Comparison of ENCODE assay signal across 8 cellular contexts in genomic region chr2:111702119-111702808, GRCh38.
DNase-seq lines count a peak whose midpoint lies in the region; ATAC-seq and TF ChIP-seq lines count a peak whose summit lies in the region.

No MANE protein-coding gene starts in this region.

- H3K36me3 ChIP-seq in ectodermal cell (ENCODE audit: control insufficient read depth, insufficient read depth, low read length) (no peaks in the 10 kb centered on the region), testis (ENCODE audit: low read depth, missing control alignments) (no peaks in the 10 kb centered on the region)

- intact Hi-C loops in activated CD4-positive, alpha-beta T cell treated with anti-CD3 and anti-CD28 coated beads for 36 hours (cut with DNase I, micrococcal nuclease) = loop anchor here (5.0 to 10.0 kb wide), 4 partner anchors 80 to 887 kb away; no protein-coding TSS in a partner anchor
- intact Hi-C loops in testis (cut with DNase I; ENCODE audit: low total_unique reads) = no loop called here

- ATAC-seq in activated CD4-positive, alpha-beta T cell treated with anti-CD3 and anti-CD28 coated beads for 36 hours = no peak

- H3K27ac ChIP-seq in ectodermal cell (ENCODE audit: insufficient read depth, low read depth, low read length, poor library complexity, severe bottlenecking) (peak overlapping the region; percentile 9), testis (no peak overlapping the region)

- H3K9me3 Mint-ChIP-seq in activated CD4-positive, alpha-beta T cell treated with anti-CD3 and anti-CD28 coated beads for 36 hours (ENCODE audit: low read depth) = no peaks in the 10 kb centered on the region

- peak; percentile 46 to 53 for DNase-seq in activated CD4-positive, alpha-beta T cell treated with anti-CD3 and anti-CD28 coated beads for 24 hours (ENCODE audit: low read depth in 2 of 2)
- DNase-seq in activated CD4-positive, alpha-beta T cell treated with anti-CD3 and anti-CD28 coated beads for 1 hour = no peak
- DNase-seq in NCI-H2029 treated with DMSO at 0.1 percent for 48 hours (lab: John Stamatoyannopoulos, UW) = peak; percentile 9
- peak; percentile 70 for DNase-seq in activated CD4-positive, alpha-beta T cell treated with anti-CD3 and anti-CD28 coated beads for 36 hours
- DNase-seq in medulla oblongata (ENCODE audit: extremely low spot score) = peak; percentile 48
- DNase-seq in testis = peak; percentile 26
- DNase-seq in DMS79 treated with DMSO at 0.1 percent for 48 hours (lab: John Stamatoyannopoulos, UW) = no peak

- WGBS in ectodermal cell, 2 experiments = 71% methylated on average over 14 of the region's 14 CpGs
- WGBS in testis, 2 donors = 28 to 45% methylated on average over 14 of the region's 14 CpGs

- H3K27me3 ChIP-seq in ectodermal cell (ENCODE audit: control insufficient read depth, insufficient read depth, low read length, poor library complexity, severe bottlenecking) (no peaks in the 10 kb centered on the region), testis (no peaks in the 10 kb centered on the region)

- H3K27ac Mint-ChIP-seq in activated CD4-positive, alpha-beta T cell treated with anti-CD3 and anti-CD28 coated beads for 36 hours = no peak overlapping the region

- CTCF ChIA-PET in activated CD4-positive, alpha-beta T cell treated with anti-CD3 and anti-CD28 coated beads for 36 hours (lab: Charles Lee) = interaction anchor here (0.9 to 1.1 kb wide), 2 partner anchors 15 to 18 kb away, joined by 3 read pairs; no protein-coding TSS in a partner anchor

- POLR2A ChIA-PET in activated CD4-positive, alpha-beta T cell treated with anti-CD3 and anti-CD28 coated beads for 36 hours (lab: Charles Lee) = no interaction called here

- H3K4me3 Mint-ChIP-seq in activated CD4-positive, alpha-beta T cell treated with anti-CD3 and anti-CD28 coated beads for 36 hours = no peak overlapping the region

- TF ChIP-seq POLR2A in testis (IDR thresholded peaks at IDR 0.05) = no peak

- peak; percentile 34 to 57 (median 47) for TF ChIP-seq CTCF in testis (IDR thresholded peaks at IDR 0.05)

- H3K36me3 Mint-ChIP-seq in activated CD4-positive, alpha-beta T cell treated with anti-CD3 and anti-CD28 coated beads for 36 hours (ENCODE audit: low read depth) = no peaks in the 10 kb centered on the region

- H3K9me3 ChIP-seq in ectodermal cell (ENCODE audit: control insufficient read depth, low read length) (no peaks in the 10 kb centered on the region), testis (no peaks in the 10 kb centered on the region)

- peaks cover 19% of the 10 kb centered on the region for H3K27me3 Mint-ChIP-seq in activated CD4-positive, alpha-beta T cell treated with anti-CD3 and anti-CD28 coated beads for 36 hours

- H3K4me1 ChIP-seq in ectodermal cell (ENCODE audit: control insufficient read depth, insufficient read depth, low read length) (peaks cover 30% of the 10 kb centered on the region), testis (peaks cover 4% of the 10 kb centered on the region)

- H3K4me1 Mint-ChIP-seq in activated CD4-positive, alpha-beta T cell treated with anti-CD3 and anti-CD28 coated beads for 36 hours = peaks cover 51% of the 10 kb centered on the region

- no peak overlapping the region for H3K4me3 ChIP-seq in ectodermal cell (ENCODE audit: insufficient read depth, low read depth, low read length)
- H3K4me3 ChIP-seq in testis = no peak overlapping the region

Comparison
In these comparisons a context has a peak if more than half of its experiments do, and no peak if none do; other contexts are left out.
1. DNase-seq: peak in activated CD4-positive, alpha-beta T cell treated with anti-CD3 and anti-CD28 coated beads for 24 hours (2 of 2), NCI-H2029 treated with DMSO at 0.1 percent for 48 hours (single experiment), activated CD4-positive, alpha-beta T cell treated with anti-CD3 and anti-CD28 coated beads for 36 hours (single experiment), medulla oblongata (single experiment) and testis (single experiment); none in activated CD4-positive, alpha-beta T cell treated with anti-CD3 and anti-CD28 coated beads for 1 hour (single experiment) and DMS79 treated with DMSO at 0.1 percent for 48 hours (single experiment).